8 cellular contexts compared by ENCODE assay signal in the genomic region with DNA sequence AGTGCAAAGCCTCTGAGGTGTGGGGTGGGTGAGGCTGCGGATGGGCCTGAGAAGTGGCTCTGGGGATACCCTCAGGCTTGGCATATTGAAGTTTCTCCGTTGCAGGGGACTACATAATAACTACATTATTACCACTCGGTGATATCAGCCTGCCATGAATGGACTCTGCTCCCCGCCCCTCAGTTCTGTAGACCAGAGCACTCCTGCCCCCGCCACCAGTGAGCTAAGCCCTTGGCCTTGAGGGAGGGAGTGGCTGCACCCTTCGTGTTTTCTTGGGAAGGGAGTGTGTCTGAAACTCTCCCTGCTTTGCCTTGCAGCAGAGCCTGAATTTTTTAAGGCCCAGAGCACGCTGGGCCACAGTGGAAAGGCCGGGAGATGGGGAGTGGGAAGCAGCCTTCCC. TPM values are rescaled to one million over a fixed set of nuclear protein-coding genes. Genes with fewer than 3 reads are reported as not detected.
A peak's percentile ranks its signal among the peaks of the same experiment; 100 is the strongest.
DNase-seq lines count a peak whose midpoint lies in the region; ATAC-seq and TF ChIP-seq lines count a peak whose summit lies in the region.

No MANE protein-coding gene starts in this region.

- peaks cover 55% of the 10 kb centered on the region for H3K4me1 Mint-ChIP-seq in activated naive CD8-positive, alpha-beta T cell treated with anti-CD3 and anti-CD28 coated beads, Interleukin-2, amount 10 ng/mL, durations not matched to agents 7 days and 5 days

- ATAC-seq in heart right ventricle (no peak), lower lobe of right lung (no peak), upper lobe of left lung (ENCODE audit: low FRiP score in 2 of 2) (peak in 1 of 2 donors; percentile 20)
- no peak for ATAC-seq in activated naive CD8-positive, alpha-beta T cell treated with anti-CD3 and anti-CD28 coated beads, Interleukin-2, amount 10 ng/mL, durations not matched to agents 7 days and 5 days (ENCODE audit: low read depth)

- TF ChIP-seq EP300 in upper lobe of left lung (IDR thresholded peaks at IDR 0.05), result no peak

- no peak for DNase-seq in heart right ventricle
- DNase-seq in right atrium auricular region (ENCODE audit: low spot score), result no peak
- no peak for DNase-seq in activated naive CD8-positive, alpha-beta T cell treated with anti-CD3 and anti-CD28 coated beads, Interleukin-2, amount 10 ng/mL, durations not matched to agents 7 days and 5 days
- DNase-seq in lower lobe of right lung, result no peak
- no peak for DNase-seq in upper lobe of left lung
- no peak for DNase-seq in medulla oblongata (ENCODE audit: extremely low spot score)
- DNase-seq in NCI-H226, result no peak
- DNase-seq in NCI-H345 treated with DMSO at 0.1 percent for 48 hours (lab: John Stamatoyannopoulos, UW; ENCODE audit: unreplicated experiment), result no peak

- intact Hi-C loops in heart right ventricle (cut with DNase I) (loop anchor here (5.0 to 10.0 kb wide), 12 partner anchors 34 to 133 kb away; a partner anchor contains a TSS), lower lobe of right lung (cut with DNase I) (no loop called here)

- POLR2A ChIA-PET in activated naive CD8-positive, alpha-beta T cell treated with anti-CD3 and anti-CD28 coated beads, Interleukin-2, amount 10 ng/mL, durations not matched to agents 7 days and 5 days (lab: Charles Lee), result interaction anchor here (0.6 to 6.9 kb wide), 13 partner anchors 9 to 175 kb away, joined by 3 to 166 read pairs (median 8); a partner anchor contains a TSS

- H3K27me3 ChIP-seq in heart right ventricle, result no peaks in the 10 kb centered on the region
- H3K27me3 ChIP-seq in right atrium auricular region, result no peaks in the 10 kb centered on the region
- H3K27me3 ChIP-seq in lower lobe of right lung (ENCODE audit: low read depth), result no peaks in the 10 kb centered on the region
- no peaks in the 10 kb centered on the region for H3K27me3 ChIP-seq in upper lobe of left lung

- H3K9me3 Mint-ChIP-seq in activated naive CD8-positive, alpha-beta T cell treated with anti-CD3 and anti-CD28 coated beads, Interleukin-2, amount 10 ng/mL, durations not matched to agents 7 days and 5 days, result no peaks in the 10 kb centered on the region

- H3K9me3 ChIP-seq in heart right ventricle, result no peaks in the 10 kb centered on the region
- H3K9me3 ChIP-seq in right atrium auricular region, result no peaks in the 10 kb centered on the region
- H3K9me3 ChIP-seq in lower lobe of right lung, result no peaks in the 10 kb centered on the region
- no peaks in the 10 kb centered on the region for H3K9me3 ChIP-seq in upper lobe of left lung

- H3K4me1 ChIP-seq in heart right ventricle (peaks cover 3 to 76% (median 58%) of the 10 kb centered on the region in 9 donors), right atrium auricular region (peaks cover 0 to 55% of the 10 kb centered on the region in 2 donors), lower lobe of right lung (peaks cover 70% of the 10 kb centered on the region), upper lobe of left lung (peaks cover 58 to 72% (median 61%) of the 10 kb centered on the region in 4 donors)

- H3K4me3 ChIP-seq in heart right ventricle, result peak overlapping the region in 8 of 10 donors; percentile 57 to 97 (median 77)
- H3K4me3 ChIP-seq in right atrium auricular region, result peak overlapping the region in 1 of 2 donors; percentile 66
- peak overlapping the region; percentile 80 for H3K4me3 ChIP-seq in lower lobe of right lung
- H3K4me3 ChIP-seq in upper lobe of left lung, result peak overlapping the region; percentile 61 to 93 (median 70)

- TF ChIP-seq CTCF in heart right ventricle (IDR thresholded peaks at IDR 0.05), result no peak
- no peak for TF ChIP-seq CTCF in right atrium auricular region (IDR thresholded peaks at IDR 0.05)
- no peak for TF ChIP-seq CTCF in lower lobe of right lung (IDR thresholded peaks at IDR 0.05)
- TF ChIP-seq CTCF in upper lobe of left lung (IDR thresholded peaks at IDR 0.05), result no peak

- H3K36me3 ChIP-seq in heart right ventricle (no peaks in the 10 kb centered on the region), right atrium auricular region (no peaks in the 10 kb centered on the region), lower lobe of right lung (no peaks in the 10 kb centered on the region), upper lobe of left lung (no peaks in the 10 kb centered on the region)

- TF ChIP-seq POLR2A in upper lobe of left lung (IDR thresholded peaks at IDR 0.05), result no peak

- peak overlapping the region; percentile 96 for H3K4me3 Mint-ChIP-seq in activated naive CD8-positive, alpha-beta T cell treated with anti-CD3 and anti-CD28 coated beads, Interleukin-2, amount 10 ng/mL, durations not matched to agents 7 days and 5 days

- WGBS in heart right ventricle, 2 donors, result 75% methylated on average over 8 of the region's 8 CpGs
- WGBS in upper lobe of left lung, 2 donors, result 41 to 54% methylated on average over 5 to 8 of the region's 8 CpGs

- peak overlapping the region; percentile 96 for H3K27ac Mint-ChIP-seq in activated naive CD8-positive, alpha-beta T cell treated with anti-CD3 and anti-CD28 coated beads, Interleukin-2, amount 10 ng/mL, durations not matched to agents 7 days and 5 days

- H3K27ac ChIP-seq in heart right ventricle (peak overlapping the region in 7 of 10 donors; percentile 88 to 95 (median 93)), right atrium auricular region (peak overlapping the region in 1 of 2 donors; percentile 89), lower lobe of right lung (peak overlapping the region; percentile 91), upper lobe of left lung (peak overlapping the region; percentile 90 to 99 (median 94))

- H3K27me3 Mint-ChIP-seq in activated naive CD8-positive, alpha-beta T cell treated with anti-CD3 and anti-CD28 coated beads, Interleukin-2, amount 10 ng/mL, durations not matched to agents 7 days and 5 days, result no peaks in the 10 kb centered on the region

- H3K36me3 Mint-ChIP-seq in activated naive CD8-positive, alpha-beta T cell treated with anti-CD3 and anti-CD28 coated beads, Interleukin-2, amount 10 ng/mL, durations not matched to agents 7 days and 5 days, result peaks cover 21% of the 10 kb centered on the region

RNA-seq across cellular contexts. Expression of a gene that starts 1.7 kb away (rescaled TPM):
- 10 to 100 TPM in 3 of 10 donors, 1 to 10 TPM in 7; 6.0 to 14.1 (median 8.8) TPM for total RNA-seq in heart right ventricle
- 10 to 100 TPM in 1 of 2 donors, 1 to 10 TPM in 1; 1.8 to 18.1 TPM for polyA plus RNA-seq in heart right ventricle
- total RNA-seq in right atrium auricular region, result 1 to 10 TPM; 6.8 to 8.3 TPM
- 10 to 100 TPM; 54.2 to 60.1 TPM for total RNA-seq in activated naive CD8-positive, alpha-beta T cell treated with anti-CD3 and anti-CD28 coated beads, Interleukin-2, amount 10 ng/mL, durations not matched to agents 7 days and 5 days
- 39.0 TPM for total RNA-seq in lower lobe of right lung
- total RNA-seq in upper lobe of left lung, result 10 to 100 TPM in 5 of 6 donors, 1 to 10 TPM in 1; 7.3 to 48.2 (median 34.3) TPM

RNA-seq across cellular contexts. Expression of a gene that starts 41.4 kb away (rescaled TPM):
- total RNA-seq in heart right ventricle (under 1 TPM in 5 of 10 donors, not detected in 5; 0.17 to 0.28 (median 0.18) TPM), right atrium auricular region (under 1 TPM in 1 of 2 donors, not detected in 1; 0.35 TPM), lower lobe of right lung (2.1 TPM), upper lobe of left lung (1 to 10 TPM in 5 of 6 donors, under 1 TPM in 1; 0.69 to 5.6 (median 1.2) TPM)
- polyA plus RNA-seq in heart right ventricle, result under 1 TPM; 0.15 to 0.19 TPM
- total RNA-seq in activated naive CD8-positive, alpha-beta T cell treated with anti-CD3 and anti-CD28 coated beads, Interleukin-2, amount 10 ng/mL, durations not matched to agents 7 days and 5 days, result 1 to 10 TPM; 5.2 to 6.2 TPM

RNA-seq across cellular contexts. Expression of a gene that starts 47.2 kb away (rescaled TPM):
- total RNA-seq in heart right ventricle, result 10 to 100 TPM in 9 of 10 donors, 1 to 10 TPM in 1; 10.0 to 18.4 (median 14.6) TPM
- 1 to 10 TPM; 4.8 to 9.7 TPM for polyA plus RNA-seq in heart right ventricle
- total RNA-seq in right atrium auricular region, result 10 to 100 TPM in 1 of 2 donors, 1 to 10 TPM in 1; 9.5 to 10.8 TPM
- total RNA-seq in activated naive CD8-positive, alpha-beta T cell treated with anti-CD3 and anti-CD28 coated beads, Interleukin-2, amount 10 ng/mL, durations not matched to agents 7 days and 5 days, result 10 to 100 TPM; 84.8 to 88.7 TPM
- total RNA-seq in lower lobe of right lung, result 36.8 TPM
- 10 to 100 TPM; 29.5 to 81.7 (median 34.2) TPM for total RNA-seq in upper lobe of left lung
